8 cellular contexts compared by ENCODE assay signal in genomic region chr1:40980453-40981121, GRCh38. TPM values are rescaled to one million over a fixed set of nuclear protein-coding genes. Genes with fewer than 3 reads are reported as not detected.
DNase-seq lines count a peak whose midpoint lies in the region; ATAC-seq and TF ChIP-seq lines count a peak whose summit lies in the region.

No MANE protein-coding gene starts in this region.

- no peak overlapping the region for H3T11ph ChIP-seq in H9 (ENCODE audit: low read length)

- no peak overlapping the region for H4K5ac ChIP-seq in H9 (ENCODE audit: insufficient read length, low read depth, low read length)

- H3K36me3 ChIP-seq in trophoblast cell (ENCODE audit: control insufficient read depth in 1 of 2, insufficient read depth in 2 of 2, low read length in 2 of 2) (peaks cover 4 to 12% of the 10 kb centered on the region in 2 experiments), urinary bladder (ENCODE audit: insufficient read depth) (no peaks in the 10 kb centered on the region)

- H3K27me3 ChIP-seq in H9 (ENCODE audit: insufficient read depth, low read length) (no peaks in the 10 kb centered on the region), trophoblast cell (ENCODE audit: insufficient read depth, low read length) (no peaks in the 10 kb centered on the region)

- peaks cover 18 to 24% of the 10 kb centered on the region in 2 experiments for H3K4me1 Mint-ChIP-seq in H9

- H3K18ac ChIP-seq in H9 (ENCODE audit: insufficient read length, low read depth, low read length): peak overlapping the region; percentile 69
- H3K18ac ChIP-seq in trophoblast cell (ENCODE audit: low read length): peak overlapping the region; percentile 89

- H3K23ac ChIP-seq in H9 (ENCODE audit: insufficient read length, low read depth, low read length) (no peak overlapping the region), trophoblast cell (ENCODE audit: low read length) (peak overlapping the region; percentile 0)

- peaks cover 6% of the 10 kb centered on the region for H3K4me1 ChIP-seq in H9 (ENCODE audit: insufficient read depth, low read length)
- H3K4me1 ChIP-seq in trophoblast cell (ENCODE audit: control insufficient read depth in 1 of 2, insufficient read depth in 2 of 2, low read length in 2 of 2): peaks cover 14 to 21% of the 10 kb centered on the region in 2 experiments
- peaks cover 5% of the 10 kb centered on the region for H3K4me1 ChIP-seq in urinary bladder (ENCODE audit: insufficient read depth)

- H2BK12ac ChIP-seq in H9 (ENCODE audit: insufficient read length, low read depth, low read length): no peak overlapping the region
- peak overlapping the region; percentile 16 for H2BK12ac ChIP-seq in trophoblast cell (ENCODE audit: low read length)

- peak overlapping the region; percentile 67 for H4K12ac ChIP-seq in trophoblast cell (ENCODE audit: low read depth, low read length)

- ATAC-seq in GM18519 (IDR thresholded peaks at IDR 0.05; ENCODE audit: low FRiP score, unreplicated experiment): no peak

- H3K23me2 ChIP-seq in H9 (ENCODE audit: insufficient read length, low read depth, low read length, poor library complexity, severe bottlenecking): peaks cover 7% of the 10 kb centered on the region

- H2AK5ac ChIP-seq in H9 (ENCODE audit: insufficient read length, low read length) (no peak overlapping the region), trophoblast cell (ENCODE audit: low read length) (peak overlapping the region; percentile 71)

- H3K9me3 Mint-ChIP-seq in H9: no peaks in the 10 kb centered on the region

- H2BK120ac ChIP-seq in H9 (ENCODE audit: low read depth, low read length, poor library complexity, severe bottlenecking): no peak overlapping the region
- peak overlapping the region; percentile 56 for H2BK120ac ChIP-seq in trophoblast cell (ENCODE audit: insufficient read depth, low read length, poor library complexity)

- H3K9me3 ChIP-seq in H9 (ENCODE audit: control insufficient read depth, low read depth, low read length) (no peaks in the 10 kb centered on the region), trophoblast cell (ENCODE audit: insufficient read depth, low read depth, low read length) (no peaks in the 10 kb centered on the region)

- DNase-seq in DMS53 (lab: John Stamatoyannopoulos, UW): peak; percentile 78
- peak; percentile 45 for DNase-seq in H9
- peak; percentile 19 to 26 for DNase-seq in NOMO-1 (lab: John Stamatoyannopoulos, UW; ENCODE audit: unreplicated experiment in 2 of 2)
- DNase-seq in activated T-cell treated with anti-CD3 and anti-CD28 coated beads, Interleukin-2, amount 50 U/mL, for 48 hours: peak; percentile 68 to 74
- no peak for DNase-seq in fibroblast of pulmonary artery (ENCODE audit: low read depth)
- peak; percentile 14 to 29 for DNase-seq in trophoblast cell

- H2AFZ ChIP-seq in H9 (ENCODE audit: low read length) (no peak overlapping the region), trophoblast cell (ENCODE audit: insufficient read depth, low read length, poor library complexity) (peak overlapping the region; percentile 78)

- H2BK20ac ChIP-seq in H9 (ENCODE audit: low read depth, low read length, poor library complexity, severe bottlenecking): no peak overlapping the region

- peak overlapping the region; percentile 98 for H3K4me2 ChIP-seq in H9 (ENCODE audit: insufficient read depth, insufficient read length, low read length)
- H3K4me2 ChIP-seq in trophoblast cell (ENCODE audit: low read length): peak overlapping the region; percentile 54

- peak overlapping the region; percentile 79 to 85 for H3K4me3 Mint-ChIP-seq in H9

- H3K27ac Mint-ChIP-seq in H9: peak overlapping the region; percentile 34 to 86 (median 36); a peak in 6 of 7 replicates

- H3K27ac ChIP-seq in H9 (ENCODE audit: insufficient read length, low read depth, low read length): no peak overlapping the region
- peak overlapping the region; percentile 95 for H3K27ac ChIP-seq in trophoblast cell (ENCODE audit: low read depth, low read length)
- no peak overlapping the region for H3K27ac ChIP-seq in urinary bladder (ENCODE audit: low read depth)

- no peaks in the 10 kb centered on the region for H4K20me1 ChIP-seq in H9 (ENCODE audit: control insufficient read depth, insufficient read depth, insufficient read length)

- H3K79me1 ChIP-seq in H9 (ENCODE audit: insufficient read depth, low read depth, low read length, poor library complexity, severe bottlenecking): no peaks in the 10 kb centered on the region
- peaks cover 30% of the 10 kb centered on the region for H3K79me1 ChIP-seq in trophoblast cell (ENCODE audit: low read length)

- H2BK15ac ChIP-seq in H9 (ENCODE audit: low read depth, low read length): no peak overlapping the region

- H3K56ac ChIP-seq in H9 (ENCODE audit: insufficient read length, low read depth, low read length): no peak overlapping the region

- H3K4ac ChIP-seq in H9 (ENCODE audit: low read depth, low read length): no peak overlapping the region
- peak overlapping the region; percentile 98 for H3K4ac ChIP-seq in trophoblast cell (ENCODE audit: low read depth, low read length)

- TF ChIP-seq CTCF in H9 (conservative IDR thresholded peaks at IDR 0.05): no peak
- no peak for TF ChIP-seq CTCF in fibroblast of pulmonary artery (IDR thresholded peaks at IDR 0.05; ENCODE audit: low read length, missing control alignments)

- no peak overlapping the region for H4K8ac ChIP-seq in H9 (replicated peaks; ENCODE audit: insufficient read length, low read depth, low read length)
- H4K8ac ChIP-seq in trophoblast cell (ENCODE audit: low read depth, low read length): peak overlapping the region; percentile 64

- H3K14ac ChIP-seq in H9 (ENCODE audit: insufficient read depth, low read length) (peak overlapping the region; percentile 90), trophoblast cell (ENCODE audit: low read length) (peak overlapping the region; percentile 89)

- H4K91ac ChIP-seq in H9 (ENCODE audit: insufficient read length, low read depth, low read length): no peak overlapping the region
- peak overlapping the region; percentile 84 for H4K91ac ChIP-seq in trophoblast cell (ENCODE audit: low read depth, low read length)

- H3K4me3 ChIP-seq in fibroblast of pulmonary artery (replicated peaks; ENCODE audit: low read depth, low read length) (peak overlapping the region; percentile 63), trophoblast cell (ENCODE audit: low read depth, low read length) (peak overlapping the region; percentile 84), urinary bladder (ENCODE audit: low read depth, low read length) (peak overlapping the region; percentile 65)

- no CpG with 5 or more reads among the region's 27 CpGs for WGBS in H9 (ENCODE audit: extremely low coverage, insufficient read length, low lambda C conversion rate)
- WGBS in trophoblast cell (ENCODE audit: extremely low coverage, insufficient coverage, insufficient read length): no CpG with 5 or more reads among the region's 27 CpGs
- 20% methylated on average over 27 of the region's 27 CpGs for WGBS in urinary bladder

- no peaks in the 10 kb centered on the region for H3K27me3 Mint-ChIP-seq in H9 (ENCODE audit: low read depth)

- H3K9ac ChIP-seq in H9 (ENCODE audit: extremely low read depth, insufficient read length, low read length): peak overlapping the region; percentile 81
- H3K9ac ChIP-seq in trophoblast cell (ENCODE audit: low read length): peak overlapping the region; percentile 89

- peaks cover 18 to 30% (median 26%) of the 10 kb centered on the region in 3 experiments; a peak in 6 of 7 replicates for H3K36me3 Mint-ChIP-seq in H9 (ENCODE audit: insufficient read depth in 1 of 3, low read depth in 3 of 3)

- H3K79me2 ChIP-seq in H9 (ENCODE audit: insufficient read depth, low read length): peaks cover 20% of the 10 kb centered on the region; the same call in 1 of the 2 replicates
- H3K79me2 ChIP-seq in trophoblast cell (ENCODE audit: control insufficient read depth, insufficient read depth, low read length, poor library complexity): peaks cover 22% of the 10 kb centered on the region

- no peak overlapping the region for H2BK5ac ChIP-seq in H9 (ENCODE audit: insufficient read length, low read length)
- H2BK5ac ChIP-seq in trophoblast cell (ENCODE audit: low read depth, low read length, poor library complexity): peak overlapping the region; percentile 91

RNA-seq across cellular contexts. Expression of gene CTPS1, which starts 1.1 kb away (rescaled TPM):
- total RNA-seq in H9 (2021): 100 and 105 TPM in 2 replicates
- 47.2 and 52.9 TPM in 2 replicates for polyA plus RNA-seq in trophoblast cell (2013)
- 22.9 TPM for total RNA-seq in urinary bladder
- 43.8 TPM for polyA plus RNA-seq in urinary bladder

RNA-seq across cellular contexts. Expression of gene SLFNL1, which starts 40.9 kb away (rescaled TPM):
- total RNA-seq in H9 (2021): 0.11 TPM in 1 of 2 replicates, not detected in the other
- polyA plus RNA-seq in trophoblast cell (2013): 0.05 and 0.08 TPM in 2 replicates
- total RNA-seq in urinary bladder: 0.69 TPM
- polyA plus RNA-seq in urinary bladder: 0.24 TPM
